12 cellular contexts compared by ENCODE assay signal in genomic region chr11:2390091-2390870, GRCh38. TPM values are rescaled to one million over a fixed set of nuclear protein-coding genes. Genes with fewer than 3 reads are reported as not detected.
A peak's percentile ranks its signal among the peaks of the same experiment; 100 is the strongest.
DNase-seq lines count a peak whose midpoint lies in the region; ATAC-seq and TF ChIP-seq lines count a peak whose summit lies in the region.
"Had no signal": no experiment of that assay in that cellular context is flagged by ENCODE, and none has a peak within 500 bp of the region (broad histone marks: within the 10 kb centered on the region; RNA-seq: fewer than 3 reads in every experiment).

No MANE protein-coding gene starts in this region.

- H3K9ac ChIP-seq in iPS-20b (ENCODE audit: low read depth, low read length), result 0 out of 2 replicates have a peak overlapping the region, but pooled peaks have one; percentile 27

- no peak for ATAC-seq in activated T-helper 17 cell treated with anti-CD3 and anti-CD28 coated beads, Interleukin-2, amount 50 U/mL, for 72 hours (replicated peaks)
- ATAC-seq in GM21447 (IDR thresholded peaks at IDR 0.05; ENCODE audit: unreplicated experiment), result no peak

- H3K9me3 ChIP-seq in iPS-20b (ENCODE audit: insufficient read depth, low read depth, low read length), result no peaks in the 10 kb centered on the region

- H3K4me1 ChIP-seq in iPS-20b (ENCODE audit: insufficient read depth, low read length), result peaks cover 3% of the 10 kb centered on the region; the same call in 1 of the 2 replicates

- no peak overlapping the region for H3K27ac ChIP-seq in iPS-20b (ENCODE audit: low read length)
- peak overlapping the region in 14 of 21 experiments; percentile 0 to 82 (median 46) for H3K27ac ChIP-seq in skin epidermis

- intact Hi-C loops in posterior vena cava (cut with DNase I), result loop anchor here in 1 of 2 donors (10.0 kb wide), 1 partner anchor 835 kb away; no protein-coding TSS in a partner anchor

- no peak overlapping the region for H3K4me3 ChIP-seq in iPS-20b (ENCODE audit: low read length)
- H3K4me3 ChIP-seq in skin epidermis, result no peak overlapping the region

- no peak for TF ChIP-seq CTCF in HFFc6 (IDR thresholded peaks at IDR 0.05)

- peaks cover 46% of the 10 kb centered on the region for H3K4me1 Mint-ChIP-seq in HFFc6 (ENCODE audit: low read depth)
- H3K4me1 Mint-ChIP-seq in activated T-helper 17 cell treated with anti-CD3 and anti-CD28 coated beads, Interleukin-2, amount 50 U/mL, for 72 hours, result peaks cover 8% of the 10 kb centered on the region

- DNase-seq in HFFc6 (no peak), NCI-H748 (lab: John Stamatoyannopoulos, UW; ENCODE audit: unreplicated experiment) (no peak), posterior vena cava (ENCODE audit: low spot score) (no peak), ecto neural progenitor cell (ENCODE audit: low spot score) (no peak)
- DNase-seq: effector CD4-positive, alpha-beta T cell; NCI-H1048; stimulated activated CD4-positive, alpha-beta T cell treated with anti-CD3 and anti-CD28 coated beads, Interleukin-4, amount 100 ng/mL, for 24 hours had no signal

- H3K36me3 ChIP-seq in iPS-20b (ENCODE audit: insufficient read depth, low read depth, low read length), result peaks cover 7% of the 10 kb centered on the region; the same call in 1 of the 2 replicates

- H3K27me3 Mint-ChIP-seq in HFFc6 (ENCODE audit: insufficient read depth), result peaks cover 4% of the 10 kb centered on the region
- H3K27me3 Mint-ChIP-seq in activated T-helper 17 cell treated with anti-CD3 and anti-CD28 coated beads, Interleukin-2, amount 50 U/mL, for 72 hours, result no peaks in the 10 kb centered on the region

- no peaks in the 10 kb centered on the region for H3K9me3 Mint-ChIP-seq in HFFc6
- no peaks in the 10 kb centered on the region for H3K9me3 Mint-ChIP-seq in activated T-helper 17 cell treated with anti-CD3 and anti-CD28 coated beads, Interleukin-2, amount 50 U/mL, for 72 hours

- H3K27me3 ChIP-seq in iPS-20b (ENCODE audit: insufficient read depth, low read length), result no peaks in the 10 kb centered on the region

- peak overlapping the region; percentile 80 for H3K27ac Mint-ChIP-seq in HFFc6
- peak overlapping the region; percentile 36 for H3K27ac Mint-ChIP-seq in activated T-helper 17 cell treated with anti-CD3 and anti-CD28 coated beads, Interleukin-2, amount 50 U/mL, for 72 hours

- peak overlapping the region; percentile 65 for H3K4me3 Mint-ChIP-seq in HFFc6
- no peak overlapping the region for H3K4me3 Mint-ChIP-seq in activated T-helper 17 cell treated with anti-CD3 and anti-CD28 coated beads, Interleukin-2, amount 50 U/mL, for 72 hours

- H3K36me3 Mint-ChIP-seq in HFFc6 (ENCODE audit: low read depth), result no peaks in the 10 kb centered on the region
- peaks cover 22% of the 10 kb centered on the region for H3K36me3 Mint-ChIP-seq in activated T-helper 17 cell treated with anti-CD3 and anti-CD28 coated beads, Interleukin-2, amount 50 U/mL, for 72 hours (ENCODE audit: low read depth)

RNA-seq across cellular contexts. Expression of gene TSSC4, which starts 10.3 kb away (rescaled TPM):
- 10 to 100 TPM; 47.4 to 74.7 (median 62.8) TPM for total RNA-seq in HFFc6 (2021; fragmentation: NEBNext Ultra II Directional; extraction: Animal tissue kit (Norgen Biotek cat#: 25700))
- total RNA-seq in activated T-helper 17 cell treated with anti-CD3 and anti-CD28 coated beads, Interleukin-2, amount 50 U/mL, for 72 hours, result 10 to 100 TPM; 19.7 to 58.7 TPM
- total RNA-seq in posterior vena cava, result 10 to 100 TPM; 47.4 to 49.6 TPM

RNA-seq across cellular contexts. Expression of gene CD81, which starts 13.2 kb away (rescaled TPM):
- 100 to 1,000 TPM; 540 to 738 (median 627) TPM for total RNA-seq in HFFc6 (2021; fragmentation: NEBNext Ultra II Directional; extraction: Animal tissue kit (Norgen Biotek cat#: 25700))
- 100 to 1,000 TPM; 147 to 170 TPM for total RNA-seq in activated T-helper 17 cell treated with anti-CD3 and anti-CD28 coated beads, Interleukin-2, amount 50 U/mL, for 72 hours
- total RNA-seq in posterior vena cava, result 100 to 1,000 TPM; 616 to 784 TPM

RNA-seq across cellular contexts. Expression of gene TRPM5, which starts 54.0 kb away (rescaled TPM):
- not detected for total RNA-seq in HFFc6 (2021; fragmentation: NEBNext Ultra II Directional; extraction: Animal tissue kit (Norgen Biotek cat#: 25700))
- not detected for total RNA-seq in activated T-helper 17 cell treated with anti-CD3 and anti-CD28 coated beads, Interleukin-2, amount 50 U/mL, for 72 hours
- total RNA-seq in posterior vena cava, result not detected
- total RNA-seq: kidney epithelial cell had no signal

RNA-seq across cellular contexts. Expression of gene KCNQ1, which starts 54.5 kb away (rescaled TPM):
- total RNA-seq in HFFc6 (2021; fragmentation: NEBNext Ultra II Directional; extraction: Animal tissue kit (Norgen Biotek cat#: 25700)), result not detected
- 1 to 10 TPM; 7.0 to 9.7 TPM for total RNA-seq in activated T-helper 17 cell treated with anti-CD3 and anti-CD28 coated beads, Interleukin-2, amount 50 U/mL, for 72 hours
- total RNA-seq in posterior vena cava, result 1 to 10 TPM; 4.7 to 7.2 TPM
